ENCODE assay signal across 8 cellular contexts in the genomic region with DNA sequence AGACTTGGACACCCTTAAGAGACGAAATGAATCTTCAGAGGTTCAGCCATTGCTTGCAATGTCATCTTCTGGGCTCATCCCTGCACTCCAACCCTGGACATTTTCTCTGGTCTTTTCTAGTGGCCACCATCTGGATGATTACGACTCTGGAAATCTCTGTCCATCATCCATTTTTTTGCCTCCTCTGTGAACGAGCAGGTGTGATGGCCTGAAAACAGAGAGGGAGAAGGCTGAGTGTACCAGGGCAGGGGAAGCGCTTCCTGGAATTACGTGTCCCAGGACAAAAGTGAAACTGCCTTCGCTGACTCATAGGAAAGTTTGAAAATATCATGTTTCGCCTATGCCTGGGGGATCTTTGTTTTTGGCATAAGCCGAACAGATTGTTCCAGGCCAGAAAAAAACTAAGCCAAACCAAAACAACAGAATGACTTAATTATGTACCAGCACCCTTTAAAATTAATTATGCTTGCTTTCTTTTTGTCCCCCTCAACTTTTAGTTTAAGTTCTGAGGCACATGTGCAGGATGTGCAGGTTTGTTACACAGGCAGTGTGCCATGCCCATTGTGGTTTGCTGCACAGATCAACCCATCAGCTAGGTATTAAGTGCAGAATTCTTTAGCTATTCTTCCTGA.
A peak's percentile ranks its signal among the peaks of the same experiment; 100 is the strongest.
DNase-seq lines count a peak whose midpoint lies in the region; TF ChIP-seq lines count a peak whose summit lies in the region.

No MANE protein-coding gene starts in this region.

- peak overlapping the region; percentile 73 for H3K4me3 ChIP-seq in adipocyte (ENCODE audit: low read length)

- no peaks in the 10 kb centered on the region for H3K9me3 ChIP-seq in adipocyte (ENCODE audit: control insufficient read depth, low read length)

- no peaks in the 10 kb centered on the region for H3K36me3 ChIP-seq in adipocyte (ENCODE audit: control insufficient read depth, insufficient read depth, low read length, severe bottlenecking)

- no peaks in the 10 kb centered on the region for H3K27me3 ChIP-seq in adipocyte (replicated peaks; ENCODE audit: control insufficient read depth, insufficient read depth, low read length)

- peak; percentile 55 for DNase-seq in activated naive CD4-positive, alpha-beta T cell treated with Interleukin-2 at 50 U/mL for 16 hours
- DNase-seq in activated naive CD4-positive, alpha-beta T cell (lab: John Stamatoyannopoulos, UW) = no peak
- DNase-seq in NCI-H1048 (lab: John Stamatoyannopoulos, UW) = peak; percentile 53
- DNase-seq in adipocyte (ENCODE audit: low read depth) = peak; percentile 96
- DNase-seq in iris pigment epithelial cell (ENCODE audit: low read depth) = peak; percentile 94
- DNase-seq in stimulated activated CD8-positive, alpha-beta memory T cell treated with anti-CD3 and anti-CD28 coated beads, Interleukin-4, amount 100 ng/mL, for 48 hours = peak; percentile 64
- no peak for DNase-seq in GM13976 (ENCODE audit: low spot score)
- DNase-seq in NCI-H1092 treated with DMSO at 0.1 percent for 48 hours (lab: John Stamatoyannopoulos, UW) = no peak

- H3K9ac ChIP-seq in adipocyte (ENCODE audit: low read length) = peak overlapping the region; percentile 43

- no peak for TF ChIP-seq CTCF in GM13976 (IDR thresholded peaks at IDR 0.05; ENCODE audit: borderline replicate concordance, control extremely low read depth, extremely low read depth, insufficient read depth, missing control alignments)

- in situ Hi-C loops in GM13976 (cut with MboI; ENCODE audit: low sequenced_read_pairs, unreplicated experiment) = no loop called here

- peaks cover 32% of the 10 kb centered on the region for H3K4me1 ChIP-seq in adipocyte (ENCODE audit: control insufficient read depth, insufficient read depth, low read length)

Comparison
In these comparisons a context has a peak if more than half of its experiments do, and no peak if none do; other contexts are left out.
1. DNase-seq: peak in activated naive CD4-positive, alpha-beta T cell treated with Interleukin-2 at 50 U/mL for 16 hours (single experiment), NCI-H1048 (single experiment), adipocyte (single experiment), iris pigment epithelial cell (single experiment) and stimulated activated CD8-positive, alpha-beta memory T cell treated with anti-CD3 and anti-CD28 coated beads, Interleukin-4, amount 100 ng/mL, for 48 hours (single experiment); none in activated naive CD4-positive, alpha-beta T cell (0 of 4), GM13976 (single experiment) and NCI-H1092 treated with DMSO at 0.1 percent for 48 hours (single experiment).